15 cellular contexts compared by ENCODE assay signal in genomic region chr15:32042269-32042996, GRCh38. TPM values are rescaled to one million over a fixed set of nuclear protein-coding genes. Genes with fewer than 3 reads are reported as not detected.
DNase-seq lines count a peak whose midpoint lies in the region; ATAC-seq, FAIRE-seq and TF ChIP-seq lines count a peak whose summit lies in the region.
"Had no signal": no experiment of that assay in that cellular context is flagged by ENCODE, and none has a peak within 500 bp of the region (broad histone marks: within the 10 kb centered on the region; RNA-seq: fewer than 3 reads in every experiment).

No MANE protein-coding gene starts in this region.

- no CpG with 5 or more reads among the region's 1 CpG for WGBS in H9 (ENCODE audit: extremely low coverage, insufficient read length, low lambda C conversion rate)
- 36% methylated on average over 1 of the region's 1 CpG for WGBS in HepG2 (ENCODE audit: low lambda C conversion rate)

- H3K9me3 ChIP-seq in H9 (ENCODE audit: control insufficient read depth, low read depth, low read length) (no peaks in the 10 kb centered on the region), HepG2 (ENCODE audit: low read length) (no peaks in the 10 kb centered on the region)
- no peaks in the 10 kb centered on the region for H3K9me3 ChIP-seq in CD4-positive, alpha-beta T cell (ENCODE audit: control insufficient read depth, low read length)
- H3K9me3 ChIP-seq: esophagus muscularis mucosa had no signal

- H3K79me1 ChIP-seq in H9 (ENCODE audit: insufficient read depth, low read depth, low read length, poor library complexity, severe bottlenecking) = no peaks in the 10 kb centered on the region

- H3K27me3 ChIP-seq in H9 (ENCODE audit: insufficient read depth, low read length) (no peaks in the 10 kb centered on the region), kidney epithelial cell (ENCODE audit: control insufficient read depth, insufficient read depth, low read length) (no peaks in the 10 kb centered on the region), HepG2 (ENCODE audit: control insufficient read depth in 1 of 2, insufficient read depth in 2 of 2, low read length in 2 of 2) (peaks cover 0 to 3% of the 10 kb centered on the region in 2 experiments; a peak in 1 of 5 replicates)
- peaks cover 12% of the 10 kb centered on the region for H3K27me3 ChIP-seq in CD4-positive, alpha-beta T cell (ENCODE audit: control insufficient read depth, insufficient read depth, low read length)
- H3K27me3 ChIP-seq: esophagus muscularis mucosa had no signal

- ATAC-seq in GM18858 (IDR thresholded peaks at IDR 0.05; ENCODE audit: unreplicated experiment) (no peak), HepG2 (no peak)
- ATAC-seq in CD4-positive, alpha-beta T cell (ENCODE audit: poor library complexity) = no peak
- ATAC-seq: natural killer cell treated with Interleukin-12 subunit alpha and Interleukin-12 subunit beta and Interleukin-15 and Interleukin-18, amount 100 ng/mL, for 72 hours had no signal

- H3K27ac Mint-ChIP-seq in H9 = 0 out of 7 replicates have a peak overlapping the region, but pooled peaks of 1 of the 3 experiments have one; percentile 26
- H3K27ac Mint-ChIP-seq in CD4-positive, alpha-beta T cell = no peak overlapping the region
- H3K27ac Mint-ChIP-seq: natural killer cell treated with Interleukin-12 subunit alpha and Interleukin-12 subunit beta and Interleukin-15 and Interleukin-18, amount 100 ng/mL, for 72 hours had no signal

- H2BK20ac ChIP-seq in H9 (ENCODE audit: low read depth, low read length, poor library complexity, severe bottlenecking) = no peak overlapping the region

- CTCF ChIA-PET in CD4-positive, alpha-beta T cell (lab: Charles Lee) = no interaction called here
- CTCF ChIA-PET in HepG2 (lab: Yijun Ruan, JAX; ENCODE audit: low intra/inter-chr PET ratio, low total read pairs) = no interaction called here

- H3K36me3 Mint-ChIP-seq in H9 (ENCODE audit: insufficient read depth in 1 of 3, low read depth in 3 of 3) = no peaks in the 10 kb centered on the region
- no peaks in the 10 kb centered on the region for H3K36me3 Mint-ChIP-seq in CD4-positive, alpha-beta T cell (ENCODE audit: low read depth)
- H3K36me3 Mint-ChIP-seq: natural killer cell treated with Interleukin-12 subunit alpha and Interleukin-12 subunit beta and Interleukin-15 and Interleukin-18, amount 100 ng/mL, for 72 hours had no signal

- no peak for TF ChIP-seq RAD21 in HepG2 (CRISPR knock-in tag; IDR thresholded peaks at IDR 0.05)

- H3K4me2 ChIP-seq in H9 (ENCODE audit: insufficient read depth, insufficient read length, low read length) (no peak overlapping the region), HepG2 (ENCODE audit: low read depth, low read length) (no peak overlapping the region)

- H3K9ac ChIP-seq in H9 (ENCODE audit: extremely low read depth, insufficient read length, low read length) = no peak overlapping the region
- no peak overlapping the region for H3K9ac ChIP-seq in HepG2 (ENCODE audit: insufficient read depth, low read depth, low read length)

- no peak overlapping the region for H3K4ac ChIP-seq in H9 (ENCODE audit: low read depth, low read length)

- no peaks in the 10 kb centered on the region for H3K4me1 ChIP-seq in H9 (ENCODE audit: insufficient read depth, low read length)
- H3K4me1 ChIP-seq in HepG2 (ENCODE audit: insufficient read depth, low read length) = no peaks in the 10 kb centered on the region

- H3K14ac ChIP-seq in H9 (ENCODE audit: insufficient read depth, low read length) = no peak overlapping the region

- H4K5ac ChIP-seq in H9 (ENCODE audit: insufficient read length, low read depth, low read length) = no peak overlapping the region

- no peak overlapping the region for H4K8ac ChIP-seq in H9 (replicated peaks; ENCODE audit: insufficient read length, low read depth, low read length)

- H2AFZ ChIP-seq in H9 (ENCODE audit: low read length) (no peak overlapping the region), HepG2 (ENCODE audit: low read length) (no peak overlapping the region)

- H2BK15ac ChIP-seq in H9 (ENCODE audit: low read depth, low read length) = no peak overlapping the region

- no peaks in the 10 kb centered on the region for H4K20me1 ChIP-seq in H9 (ENCODE audit: control insufficient read depth, insufficient read depth, insufficient read length)
- no peaks in the 10 kb centered on the region for H4K20me1 ChIP-seq in HepG2 (ENCODE audit: insufficient read depth, low read length)

- intact Hi-C loops in CD4-positive, alpha-beta T cell (cut with DNase I, micrococcal nuclease) = no loop called here
- intact Hi-C loops in HepG2 (cut with micrococcal nuclease; ENCODE audit: unreplicated experiment) = no loop called here

- no peak overlapping the region for H2BK12ac ChIP-seq in H9 (ENCODE audit: insufficient read length, low read depth, low read length)

- no peaks in the 10 kb centered on the region for H3K27me3 Mint-ChIP-seq in H9 (ENCODE audit: low read depth)
- H3K27me3 Mint-ChIP-seq in CD4-positive, alpha-beta T cell = peaks cover 34% of the 10 kb centered on the region

- TF ChIP-seq POLR2A in HepG2 (IDR thresholded peaks at IDR 0.05; ENCODE audit: insufficient read depth in 1 of 2, low read depth in 2 of 2, low read length in 2 of 2) = no peak

- H3K56ac ChIP-seq in H9 (ENCODE audit: insufficient read length, low read depth, low read length) = no peak overlapping the region

- H3K27ac ChIP-seq in H9 (ENCODE audit: insufficient read length, low read depth, low read length) (no peak overlapping the region), HepG2 (ENCODE audit: extremely low read length, insufficient read depth, low read length) (no peak overlapping the region)
- no peak overlapping the region for H3K27ac ChIP-seq in CD4-positive, alpha-beta T cell (ENCODE audit: low read depth, low read length)
- H3K27ac ChIP-seq: esophagus muscularis mucosa had no signal

- H3K23me2 ChIP-seq in H9 (ENCODE audit: insufficient read length, low read depth, low read length, poor library complexity, severe bottlenecking) = no peaks in the 10 kb centered on the region

- POLR2A ChIA-PET in CD4-positive, alpha-beta T cell (lab: Charles Lee) = no interaction called here
- POLR2A ChIA-PET in HepG2 (lab: Yijun Ruan, JAX) = no interaction called here

- H3K9me3 Mint-ChIP-seq in H9 = no peaks in the 10 kb centered on the region
- H3K9me3 Mint-ChIP-seq in CD4-positive, alpha-beta T cell = no peaks in the 10 kb centered on the region
- H3K9me3 Mint-ChIP-seq: natural killer cell treated with Interleukin-12 subunit alpha and Interleukin-12 subunit beta and Interleukin-15 and Interleukin-18, amount 100 ng/mL, for 72 hours had no signal

- no peak overlapping the region for H3K18ac ChIP-seq in H9 (ENCODE audit: insufficient read length, low read depth, low read length)

- no peaks in the 10 kb centered on the region for H3K36me3 ChIP-seq in kidney epithelial cell (ENCODE audit: control insufficient read depth, insufficient read depth, low read length)
- H3K36me3 ChIP-seq in HepG2 (replicated peaks in 1 of 2; ENCODE audit: control insufficient read depth in 1 of 2, insufficient read depth in 2 of 2, low read length in 2 of 2) = no peaks in the 10 kb centered on the region
- H3K36me3 ChIP-seq: esophagus muscularis mucosa had no signal

- no peak overlapping the region for H2AK5ac ChIP-seq in H9 (ENCODE audit: insufficient read length, low read length)

- in situ Hi-C loops in ACHN (cut with HindIII; ENCODE audit: low pct_ligation_motif_present, low pct_unique_long_range_greater_than_20kb, low sequenced_read_pairs) (no loop called here), HepG2 (cut with HindIII; ENCODE audit: extremely low pct_ligation_motif_present, low pct_unique_long_range_greater_than_20kb) (no loop called here)

- H3T11ph ChIP-seq in H9 (ENCODE audit: low read length) = no peak overlapping the region

- peaks cover 12 to 15% of the 10 kb centered on the region in 2 experiments for H3K4me1 Mint-ChIP-seq in H9
- H3K4me1 Mint-ChIP-seq in CD4-positive, alpha-beta T cell (ENCODE audit: low read depth) = no peaks in the 10 kb centered on the region

- no peak overlapping the region for H3K4me3 ChIP-seq in kidney epithelial cell (ENCODE audit: low read depth, low read length)
- no peak overlapping the region for H3K4me3 ChIP-seq in HepG2 (replicated peaks in 1 of 3; ENCODE audit: insufficient read depth in 1 of 3, low read depth in 2 of 3, low read length in 3 of 3)
- H3K4me3 ChIP-seq: esophagus muscularis mucosa had no signal

- TF ChIP-seq EP300 in HepG2 (IDR thresholded peaks at IDR 0.05; ENCODE audit: low read depth in 2 of 2, low read length in 2 of 2) (no peak), HepG2 (CRISPR knock-in tag; IDR thresholded peaks at IDR 0.05; ENCODE audit: borderline replicate concordance) (no peak)

- H3K4me3 Mint-ChIP-seq in H9 = no peak overlapping the region
- no peak overlapping the region for H3K4me3 Mint-ChIP-seq in CD4-positive, alpha-beta T cell
- H3K4me3 Mint-ChIP-seq: natural killer cell treated with Interleukin-12 subunit alpha and Interleukin-12 subunit beta and Interleukin-15 and Interleukin-18, amount 100 ng/mL, for 72 hours had no signal

- FAIRE-seq in D721Med (lab: Jason Lieb, UNC) (no peak), HepG2 (lab: Jason Lieb, UNC) (no peak)

- H3K23ac ChIP-seq in H9 (ENCODE audit: insufficient read length, low read depth, low read length) = no peak overlapping the region

- H2BK5ac ChIP-seq in H9 (ENCODE audit: insufficient read length, low read length) = no peak overlapping the region

- no peak overlapping the region for H4K91ac ChIP-seq in H9 (ENCODE audit: insufficient read length, low read depth, low read length)

- H3K79me2 ChIP-seq in H9 (ENCODE audit: insufficient read depth, low read length) (no peaks in the 10 kb centered on the region), HepG2 (ENCODE audit: insufficient read depth, low read length) (no peaks in the 10 kb centered on the region)

- 0 out of 3 replicates have a peak, but pooled peaks have one; percentile 15 for TF ChIP-seq CTCF in H9 (conservative IDR thresholded peaks at IDR 0.05)
- TF ChIP-seq CTCF in kidney epithelial cell (IDR thresholded peaks at IDR 0.05; ENCODE audit: insufficient read depth, low read length, poor library complexity, severe bottlenecking) = peak; percentile 7
- no peak for TF ChIP-seq CTCF in CD4-positive, alpha-beta T cell (IDR thresholded peaks at IDR 0.05)
- no peak for TF ChIP-seq CTCF in D721Med (IDR thresholded peaks at IDR 0.05; ENCODE audit: insufficient read depth, missing control alignments)
- TF ChIP-seq CTCF in HepG2 (CRISPR knock-in tag; IDR thresholded peaks at IDR 0.05) = no peak

- DNase-seq in ACHN (peak; percentile 10), H9 (no peak), RPMI8226 (peak; percentile 37), kidney epithelial cell (ENCODE audit: low read depth) (no peak), D721Med (ENCODE audit: insufficient read length, low spot score) (no peak), HepG2 (ENCODE audit: low spot score) (no peak)
- DNase-seq in CD4-positive, alpha-beta T cell = no peak
- DNase-seq: activated T-cell treated with anti-CD3 and anti-CD28 coated beads, Interleukin-2, amount 50 U/mL, for 48 hours; H7; IMR-90; NCI-H446 treated with DMSO at 0.1 percent for 48 hours; SIG-M5 had no signal

- no TSS peak for BruUV-seq in HepG2 (replicated peaks; lab: Mats Ljungman, UMichigan)

- H2BK120ac ChIP-seq in H9 (ENCODE audit: low read depth, low read length, poor library complexity, severe bottlenecking) = no peak overlapping the region

RNA-seq across cellular contexts. Expression of gene CHRNA7, which starts 12.1 kb away (rescaled TPM):
- total RNA-seq in H9 (2021) (4.4 and 4.8 TPM in 2 replicates), kidney epithelial cell (2.7 and 4.8 TPM in 2 replicates), HepG2 (2016; rRNA removed; fragmentation: Illumina TruSeq; extraction: Trizol) (1.3 and 1.4 TPM in 2 replicates)
- not detected for total RNA-seq in CD4-positive, alpha-beta T cell
- 0.26 and 0.40 TPM in 2 replicates for total RNA-seq in HepG2 (2016; cell fraction: cytosol; rRNA removed; fragmentation: Illumina TruSeq; extraction: Trizol; ENCODE audit: low read depth)
- total RNA-seq in HepG2 (2016; cell fraction: insoluble cytoplasmic fraction; rRNA removed; fragmentation: Illumina TruSeq; extraction: Trizol) = 0.98 and 1.3 TPM in 2 replicates
- 1.1 TPM in 2 replicates for total RNA-seq in HepG2 (2016; cell fraction: membrane; rRNA removed; fragmentation: Illumina TruSeq; extraction: Trizol)
- 1.7 and 3.3 TPM in 2 replicates for total RNA-seq in HepG2 (2016; cell fraction: nucleus; rRNA removed; fragmentation: Illumina TruSeq; extraction: Trizol)
- polyA plus RNA-seq in HepG2 (2011; rRNA removed) = 1.4 and 1.8 TPM in 2 replicates
- polyA plus RNA-seq in HepG2 (2011; cell fraction: cytosol; rRNA removed) = 1.5 and 1.6 TPM in 2 replicates
- 2.7 and 3.3 TPM in 2 replicates for polyA plus RNA-seq in HepG2 (2011; cell fraction: nucleus; rRNA removed)
- 2.4 and 2.8 TPM in 2 replicates for polyA plus RNA-seq in HepG2 (2012)
- 0.25 and 0.31 TPM in 2 replicates for polyA plus RNA-seq in HepG2 (2016; cell fraction: cytosol; fragmentation: Illumina TruSeq; extraction: Trizol; ENCODE audit: low read depth)
- 0.92 and 1.1 TPM in 2 replicates for polyA plus RNA-seq in HepG2 (2016; cell fraction: insoluble cytoplasmic fraction; fragmentation: Illumina TruSeq; extraction: Trizol; ENCODE audit: low read depth)
- polyA plus RNA-seq in HepG2 (2016; cell fraction: membrane; fragmentation: Illumina TruSeq; extraction: Trizol; ENCODE audit: low read depth) = 0.74 and 0.96 TPM in 2 replicates
- polyA plus RNA-seq in HepG2 (2016; cell fraction: nucleus; fragmentation: Illumina TruSeq; extraction: Trizol; ENCODE audit: insufficient read depth, low read depth) = 2.1 and 2.2 TPM in 2 replicates
- 1.5 and 3.8 TPM in 2 replicates for polyA minus RNA-seq in HepG2 (2011; rRNA and poly(A)+ RNA removed; ENCODE audit: low replicate concordance)
- polyA minus RNA-seq in HepG2 (2011; cell fraction: cytosol; rRNA and poly(A)+ RNA removed) = 0.79 and 0.89 TPM in 2 replicates
- 2.7 and 3.2 TPM in 2 replicates for polyA minus RNA-seq in HepG2 (2011; cell fraction: nucleus; rRNA and poly(A)+ RNA removed)
- total RNA-seq: IMR-90 had no signal

Comparison
In these comparisons a context has a peak if more than half of its experiments do, and no peak if none do; other contexts are left out.
1. DNase-seq: peak in ACHN (single experiment) and RPMI8226 (single experiment); none in H9 (single experiment), kidney epithelial cell (single experiment), CD4-positive, alpha-beta T cell (0 of 10), D721Med (single experiment) and HepG2 (single experiment).
2. CTCF ChIP-seq: peak in H9 (single experiment) and kidney epithelial cell (single experiment); none in CD4-positive, alpha-beta T cell (single experiment), D721Med (single experiment) and HepG2 (single experiment).